Comparison of ENCODE assay signal across 8 cellular contexts in genomic region chr2:222690564-222691200, GRCh38. TPM values are rescaled to one million over a fixed set of nuclear protein-coding genes. Genes with fewer than 3 reads are reported as not detected.
DNase-seq lines count a peak whose midpoint lies in the region; ATAC-seq, FAIRE-seq and TF ChIP-seq lines count a peak whose summit lies in the region.

No MANE protein-coding gene starts in this region.

- H2AFZ ChIP-seq in hepatocyte: no peak overlapping the region

- peaks cover 19% of the 10 kb centered on the region for H3K4me1 Mint-ChIP-seq in T-helper 17 cell

- ATAC-seq in HG02763 (IDR thresholded peaks at IDR 0.05; ENCODE audit: unreplicated experiment) (peak; percentile 89), T-helper 17 cell (peak; percentile 98)

- no peak overlapping the region for H3K4me3 ChIP-seq in hepatocyte
- H3K4me3 ChIP-seq in spleen: no peak overlapping the region

- H3K9me3 ChIP-seq in T-helper 17 cell (ENCODE audit: control insufficient read depth, low read length, poor library complexity, severe bottlenecking) (no peaks in the 10 kb centered on the region), hepatocyte (ENCODE audit: low read depth) (no peaks in the 10 kb centered on the region), spleen (no peaks in the 10 kb centered on the region)

- TF ChIP-seq CTCF in hepatocyte (IDR thresholded peaks at IDR 0.05; ENCODE audit: poor library complexity) (peak; percentile 99), spleen (IDR thresholded peaks at IDR 0.05 in 8 of 11, conservative IDR thresholded peaks at IDR 0.05 in 3 of 11) (peak; percentile 42 to 95 (median 87))

- no peaks in the 10 kb centered on the region for H4K20me1 ChIP-seq in hepatocyte (ENCODE audit: insufficient read depth, poor library complexity, severe bottlenecking)

- no peak overlapping the region for H3K4me2 ChIP-seq in hepatocyte

- no peak overlapping the region for H3K4me3 Mint-ChIP-seq in T-helper 17 cell

- H3K36me3 ChIP-seq in hepatocyte (replicated peaks; ENCODE audit: insufficient read depth, low read depth): no peaks in the 10 kb centered on the region
- H3K36me3 ChIP-seq in spleen: no peaks in the 10 kb centered on the region

- H3K27me3 ChIP-seq in hepatocyte (no peaks in the 10 kb centered on the region), spleen (replicated peaks in 1 of 7) (peaks cover 0 to 6% (median 0%) of the 10 kb centered on the region in 7 donors)

- no peaks in the 10 kb centered on the region for H3K27me3 Mint-ChIP-seq in T-helper 17 cell

- no peaks in the 10 kb centered on the region for H3K4me1 ChIP-seq in hepatocyte (ENCODE audit: insufficient read depth)
- peaks cover 0 to 7% (median 0%) of the 10 kb centered on the region in 6 donors for H3K4me1 ChIP-seq in spleen

- DNase-seq in 8988T: peak; percentile 70
- DNase-seq in GM12892 (ENCODE audit: insufficient read length): peak; percentile 56
- peak; percentile 40 for DNase-seq in NCI-H1105 (lab: John Stamatoyannopoulos, UW)
- DNase-seq in T-helper 17 cell: peak; percentile 38 to 59 (median 39)
- DNase-seq in amniotic stem cell (lab: John Stamatoyannopoulos, UW): peak; percentile 42
- peak; percentile 90 for DNase-seq in hepatocyte (ENCODE audit: low spot score)
- peak; percentile 89 for DNase-seq in spleen

- intact Hi-C loops in spleen (cut with DNase I; ENCODE audit: low total_unique reads): no loop called here

- no peak for TF ChIP-seq POLR2A in GM12892 (IDR thresholded peaks at IDR 0.05; ENCODE audit: low read depth, low read length)
- TF ChIP-seq POLR2A in spleen (IDR thresholded peaks at IDR 0.05): no peak

- no peaks in the 10 kb centered on the region for H3K9me2 ChIP-seq in hepatocyte (replicated peaks; ENCODE audit: insufficient read depth)

- no peak overlapping the region for H3K27ac Mint-ChIP-seq in T-helper 17 cell

- H3K27ac ChIP-seq in hepatocyte (no peak overlapping the region), spleen (no peak overlapping the region)

- WGBS in hepatocyte (ENCODE audit: low lambda C conversion rate, missing lambda C conversion rate): 27% methylated on average over 10 of the region's 10 CpGs
- 33 to 37% (median 35%) methylated on average over 10 of the region's 10 CpGs for WGBS in spleen, 5 donors

- FAIRE-seq in GM12892 (lab: Jason Lieb, UNC): no peak

- H3K36me3 Mint-ChIP-seq in T-helper 17 cell (ENCODE audit: low read depth): no peaks in the 10 kb centered on the region

- H3K79me2 ChIP-seq in hepatocyte: no peaks in the 10 kb centered on the region

RNA-seq across cellular contexts. Expression of gene MOGAT1, which starts 19.2 kb away (rescaled TPM):
- polyA plus RNA-seq in GM12892 (2012; ENCODE audit: missing spikeins): not detected
- total RNA-seq in T-helper 17 cell: not detected
- not detected in 2 replicates for total RNA-seq in hepatocyte
- 0.15 TPM in 1 of 2 replicates, not detected in the other for polyA plus RNA-seq in hepatocyte
- total RNA-seq in spleen: not detected
- polyA plus RNA-seq in spleen: under 1 TPM in 1 of 3 donors, not detected in 2; 0.06 TPM

RNA-seq across cellular contexts. Expression of gene FARSB, which starts 34.8 kb away (rescaled TPM):
- 54.8 TPM for polyA plus RNA-seq in GM12892 (2012; ENCODE audit: missing spikeins)
- total RNA-seq in T-helper 17 cell: 10 to 100 TPM; 12.5 to 13.2 TPM
- total RNA-seq in hepatocyte: 12.9 and 14.2 TPM in 2 replicates
- polyA plus RNA-seq in hepatocyte: 15.0 and 17.1 TPM in 2 replicates
- total RNA-seq in spleen: 10 to 100 TPM in 5 of 7 donors, 1 to 10 TPM in 2; 7.8 to 17.4 (median 12.6) TPM
- 10 to 100 TPM; 12.0 to 14.1 (median 13.5) TPM for polyA plus RNA-seq in spleen

Comparison
In these comparisons a context has a peak if more than half of its experiments do, and no peak if none do; other contexts are left out.
1. DNase-seq: peak in every context shown above with its lines; median percentile 90 in hepatocyte; 89 in spleen; 70 in 8988T; 56 in GM12892; 42 in amniotic stem cell; 40 in NCI-H1105; 39 in T-helper 17 cell.